ENCODE assay signal across 9 cellular contexts in the genomic region with DNA sequence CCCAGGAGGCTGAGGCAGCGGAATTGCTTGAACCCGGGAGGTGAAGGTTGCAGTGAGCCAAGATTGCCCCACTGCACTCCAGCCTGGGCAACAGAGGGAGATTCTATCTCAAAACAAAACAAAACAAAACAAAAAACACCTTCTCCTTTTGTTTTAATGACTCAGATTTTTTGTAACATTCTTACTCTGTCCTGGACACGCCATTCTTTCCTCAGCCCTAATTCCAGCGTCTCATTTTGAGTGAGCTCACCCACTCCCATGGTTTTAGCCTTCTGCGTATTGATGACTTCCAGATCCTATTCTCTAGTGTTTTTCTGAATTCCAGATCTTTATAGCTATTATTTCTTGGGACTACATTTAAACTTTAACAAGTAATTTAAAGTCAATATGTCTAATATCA.
"Had no signal": no experiment of that assay in that cellular context is flagged by ENCODE, and none has a peak within 500 bp of the region (broad histone marks: within the 10 kb centered on the region; RNA-seq: fewer than 3 reads in every experiment).

No MANE protein-coding gene starts in this region.

- H3K9ac ChIP-seq: GM23248 had no signal

- H3K4me3 Mint-ChIP-seq: GM23338, H9, HFFc6 had no signal

- H3K9me3 Mint-ChIP-seq: GM23338, H9, HFFc6 had no signal

- H3K4me1 ChIP-seq: HAP-1 had no signal

- H3K4me2 ChIP-seq: GM23338 had no signal

- H3K9me3 ChIP-seq: HAP-1 had no signal

- H3K27ac Mint-ChIP-seq: GM23338, HFFc6 had no signal

- H3K4me3 ChIP-seq: GM23248, GM23338, HAP-1 had no signal

- ATAC-seq: GM23338, HCT116 had no signal

- DNase-seq: GM23248, GOT3, H7, H9, HCEC 1CT, HFFc6 had no signal

- H2AFZ ChIP-seq: GM23248 had no signal

- H3K27ac ChIP-seq: GM23248 had no signal

- H3K36me3 ChIP-seq: HAP-1 had no signal
